ENCODE assay signal across 18 cellular contexts in the genomic region with DNA sequence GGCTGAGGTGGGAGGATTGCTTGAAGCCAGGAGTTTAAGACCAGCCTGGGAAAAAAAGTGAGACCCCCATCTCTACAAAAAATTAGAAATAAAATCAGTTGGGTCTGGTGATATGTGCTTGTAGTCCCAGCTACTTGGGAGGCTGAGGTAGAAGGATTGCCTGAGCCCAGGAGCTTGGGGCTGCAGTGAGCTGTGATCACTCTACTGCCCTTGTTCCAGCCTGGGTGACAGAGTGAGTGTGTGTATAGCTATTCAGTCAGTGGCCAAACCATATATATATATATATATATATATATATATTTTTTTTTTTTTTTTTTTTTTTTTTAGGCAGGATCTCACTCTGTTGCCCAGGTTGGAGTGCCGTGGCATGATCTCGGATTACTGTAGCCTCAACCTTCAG. TPM values are rescaled to one million over a fixed set of nuclear protein-coding genes. Genes with fewer than 3 reads are reported as not detected.
DNase-seq lines count a peak whose midpoint lies in the region; ATAC-seq and TF ChIP-seq lines count a peak whose summit lies in the region.
"Had no signal": no experiment of that assay in that cellular context is flagged by ENCODE, and none has a peak within 500 bp of the region (broad histone marks: within the 10 kb centered on the region; RNA-seq: fewer than 3 reads in every experiment).

No MANE protein-coding gene starts in this region.

- H3K4me1 Mint-ChIP-seq in chondrocyte (ENCODE audit: low read depth), result peaks cover 53% of the 10 kb centered on the region
- H3K4me1 Mint-ChIP-seq: CD4-positive, alpha-beta memory T cell; memory B cell had no signal

- H3K4me3 ChIP-seq in lower lobe of right lung (no peak overlapping the region), subcutaneous abdominal adipose tissue (ENCODE audit: low read depth in 1 of 5, low read length in 5 of 5) (no peak overlapping the region)
- H3K4me3 ChIP-seq: PC-9, tibial artery had no signal

- H3K27me3 Mint-ChIP-seq in chondrocyte (ENCODE audit: low read depth), result no peaks in the 10 kb centered on the region

- H3K9me3 ChIP-seq in lower lobe of right lung, result no peaks in the 10 kb centered on the region
- peaks cover 0 to 8% (median 0%) of the 10 kb centered on the region in 5 donors for H3K9me3 ChIP-seq in subcutaneous abdominal adipose tissue (ENCODE audit: control insufficient read depth in 5 of 5, low read length in 5 of 5)
- H3K9me3 ChIP-seq: tibial artery had no signal

- no peak for TF ChIP-seq CTCF in chondrocyte (IDR thresholded peaks at IDR 0.05)
- no peak for TF ChIP-seq CTCF in lower lobe of right lung (IDR thresholded peaks at IDR 0.05)

- no peak overlapping the region for H3K4me3 Mint-ChIP-seq in chondrocyte (ENCODE audit: unreplicated experiment)
- H3K4me3 Mint-ChIP-seq: CD4-positive, alpha-beta memory T cell; memory B cell had no signal

- intact Hi-C loops in lower lobe of right lung (cut with DNase I), result no loop called here

- no peak overlapping the region for H3K9ac ChIP-seq in subcutaneous abdominal adipose tissue (ENCODE audit: low read length in 5 of 5)

- no peaks in the 10 kb centered on the region for H3K36me3 ChIP-seq in lower lobe of right lung
- H3K36me3 ChIP-seq in subcutaneous abdominal adipose tissue (ENCODE audit: control insufficient read depth in 5 of 5, insufficient read depth in 5 of 5, low read length in 5 of 5), result no peaks in the 10 kb centered on the region
- H3K36me3 ChIP-seq: tibial artery had no signal

- peak; percentile 57 for DNase-seq in M059J (ENCODE audit: low read depth)
- no peak for DNase-seq in chondrocyte (ENCODE audit: low spot score)
- DNase-seq in lower lobe of right lung, result no peak
- no peak for DNase-seq in glomerular visceral epithelial cell (ENCODE audit: extremely low spot score)
- DNase-seq in SKM-1 treated with dmso at 0.1 percent for 144 hours (lab: John Stamatoyannopoulos, UW; ENCODE audit: unreplicated experiment), result no peak
- DNase-seq: activated CD4-positive, alpha-beta T cell treated with anti-CD3 and anti-CD28 coated beads for 1 hour; activated gamma-delta T cell treated with Interleukin-2 at 50 U/mL for 16 hours; CD4-positive, alpha-beta memory T cell; NCI-H1105 treated with DMSO at 0.1 percent for 48 hours; NCI-H2081; right cardiac atrium; SHP77 treated with DMSO at 0.1 percent for 48 hours; stimulated activated naive CD4-positive, alpha-beta T cell treated with Interleukin-2 at 50 U/mL for 16 hours; tibial artery had no signal

- peak overlapping the region; percentile 78 for H3K27ac Mint-ChIP-seq in chondrocyte (ENCODE audit: unreplicated experiment)
- H3K27ac Mint-ChIP-seq: CD4-positive, alpha-beta memory T cell; memory B cell had no signal

- no peak for ATAC-seq in lower lobe of right lung
- ATAC-seq in GM18907 (IDR thresholded peaks at IDR 0.05; ENCODE audit: unreplicated experiment), result no peak

- H3K9me3 Mint-ChIP-seq in chondrocyte (ENCODE audit: low read depth), result no peaks in the 10 kb centered on the region
- H3K9me3 Mint-ChIP-seq: CD4-positive, alpha-beta memory T cell; memory B cell had no signal

- no peaks in the 10 kb centered on the region for H3K36me3 Mint-ChIP-seq in chondrocyte (ENCODE audit: low read depth)
- H3K36me3 Mint-ChIP-seq: CD4-positive, alpha-beta memory T cell; memory B cell had no signal

- peak overlapping the region; percentile 52 for H3K27ac ChIP-seq in lower lobe of right lung
- peak overlapping the region; percentile 83 for H3K27ac ChIP-seq in subcutaneous abdominal adipose tissue (ENCODE audit: low read depth, low read length)
- H3K27ac ChIP-seq: PC-9 had no signal

- no peaks in the 10 kb centered on the region for H3K27me3 ChIP-seq in lower lobe of right lung (ENCODE audit: low read depth)
- H3K27me3 ChIP-seq in subcutaneous abdominal adipose tissue (ENCODE audit: control insufficient read depth in 5 of 5, insufficient read depth in 4 of 5, low read length in 5 of 5), result no peaks in the 10 kb centered on the region
- H3K27me3 ChIP-seq: tibial artery had no signal

- H3K4me1 ChIP-seq in lower lobe of right lung (peaks cover 49% of the 10 kb centered on the region), subcutaneous abdominal adipose tissue (ENCODE audit: control insufficient read depth in 5 of 5, insufficient read depth in 5 of 5, low read length in 5 of 5) (peaks cover 12 to 64% (median 56%) of the 10 kb centered on the region in 5 donors)

RNA-seq across cellular contexts. Expression of a gene that starts 24.5 kb away (rescaled TPM):
- 283 and 361 TPM in 2 replicates for total RNA-seq in M059J (2014; rRNA removed; shearing (Covaris generic))
- total RNA-seq in chondrocyte (33.0 to 53.8 TPM (median 49.2 TPM) in 3 replicates), lower lobe of right lung (19.5 TPM)

RNA-seq across cellular contexts. Expression of a gene that starts 35.3 kb away (rescaled TPM):
- 19.2 and 30.5 TPM in 2 replicates for total RNA-seq in M059J (2014; rRNA removed; shearing (Covaris generic))
- 44.5 to 49.2 TPM (median 47.8 TPM) in 3 replicates for total RNA-seq in chondrocyte
- total RNA-seq in lower lobe of right lung, result 41.3 TPM
